In the genomic region with DNA sequence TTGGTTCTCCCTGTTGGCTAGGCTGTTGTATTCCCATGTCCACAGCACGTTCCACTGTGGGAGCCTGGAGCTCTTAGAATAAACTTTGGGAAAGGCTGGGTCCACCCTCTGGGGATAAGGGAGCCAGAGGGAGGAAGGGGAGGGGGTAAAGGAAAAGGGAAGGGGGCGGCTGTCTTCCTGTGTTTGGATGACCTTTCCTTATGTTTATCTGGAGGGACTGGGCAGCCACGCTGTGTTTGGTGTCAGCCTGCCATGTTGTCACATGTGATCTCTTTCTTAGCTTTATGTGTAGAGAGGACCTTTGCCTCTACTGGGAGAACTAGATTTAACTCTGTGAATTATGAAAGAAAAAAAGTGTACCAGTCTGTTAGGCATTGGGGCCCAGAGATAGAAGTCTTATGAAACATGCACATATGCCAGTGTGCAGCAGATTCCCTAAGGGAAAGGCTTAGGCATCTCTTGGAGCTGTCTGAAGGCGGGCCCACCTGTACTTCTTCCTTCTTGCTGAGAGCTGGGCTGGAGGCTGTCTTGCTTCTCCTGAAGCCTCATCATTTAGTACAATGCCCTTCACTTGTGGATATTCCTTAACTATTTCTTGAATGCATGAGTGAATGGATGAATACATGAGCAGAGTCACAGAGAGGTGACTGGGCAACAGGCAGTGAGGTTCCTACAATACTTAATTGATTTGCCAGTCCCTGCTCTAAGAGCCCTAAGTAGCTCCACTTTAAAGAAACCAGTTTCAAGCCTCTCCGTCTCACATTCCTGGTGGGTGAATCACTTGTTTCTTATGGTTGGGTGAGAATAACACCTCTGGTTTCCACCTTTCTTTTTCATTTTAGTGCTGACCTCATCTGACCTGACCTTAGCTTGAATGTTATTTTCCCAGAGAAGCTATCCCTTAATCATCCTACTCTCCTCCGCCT, we compare ENCODE assay signal across 8 cellular contexts.
DNase-seq lines count a peak whose midpoint lies in the region; ATAC-seq and TF ChIP-seq lines count a peak whose summit lies in the region.

No MANE protein-coding gene starts in this region.

- H2AFZ ChIP-seq in SK-N-SH (ENCODE audit: low read depth) (no peak overlapping the region), trophoblast cell (ENCODE audit: insufficient read depth, low read length, poor library complexity) (no peak overlapping the region)

- H3K14ac ChIP-seq in trophoblast cell (ENCODE audit: low read length) = no peak overlapping the region

- ATAC-seq in gastroesophageal sphincter (no peak), HG02981 (IDR thresholded peaks at IDR 0.05; ENCODE audit: unreplicated experiment) (no peak)

- H3K4me1 ChIP-seq in SK-N-SH (ENCODE audit: control insufficient read depth in 1 of 2, insufficient read depth in 2 of 2, low read depth in 1 of 2, low read length in 1 of 2) (peaks cover 0 to 14% of the 10 kb centered on the region in 2 experiments; a peak in 1 of 4 replicates), gastroesophageal sphincter (peaks cover 0 to 28% (median 17%) of the 10 kb centered on the region in 3 donors), trophoblast cell (ENCODE audit: control insufficient read depth in 1 of 2, insufficient read depth in 2 of 2, low read length in 2 of 2) (peaks cover 3 to 7% of the 10 kb centered on the region in 2 experiments)

- H3K79me2 ChIP-seq in SK-N-SH (ENCODE audit: insufficient read depth) = no peaks in the 10 kb centered on the region
- H3K79me2 ChIP-seq in trophoblast cell (ENCODE audit: control insufficient read depth, insufficient read depth, low read length, poor library complexity) = no peaks in the 10 kb centered on the region

- no peak for TF ChIP-seq EP300 in SK-N-SH (IDR thresholded peaks at IDR 0.05; ENCODE audit: borderline replicate concordance in 1 of 2, low read depth in 1 of 2, low read length in 1 of 2)
- TF ChIP-seq EP300 in gastroesophageal sphincter (IDR thresholded peaks at IDR 0.05) = no peak

- H4K20me1 ChIP-seq in SK-N-SH (ENCODE audit: insufficient read depth) = no peaks in the 10 kb centered on the region

- H3K9me3 ChIP-seq in SK-N-SH = no peaks in the 10 kb centered on the region
- no peaks in the 10 kb centered on the region for H3K9me3 ChIP-seq in gastroesophageal sphincter
- no peaks in the 10 kb centered on the region for H3K9me3 ChIP-seq in trophoblast cell (ENCODE audit: insufficient read depth, low read depth, low read length)

- 87% methylated on average over 6 of the region's 6 CpGs for WGBS in SK-N-SH (ENCODE audit: low lambda C conversion rate)
- 51 to 53% methylated on average over 3 to 6 of the region's 6 CpGs for WGBS in gastroesophageal sphincter (ENCODE audit: low coverage in 1 of 2), 2 donors
- 75% methylated on average over 1 of the region's 6 CpGs for WGBS in trophoblast cell (ENCODE audit: extremely low coverage, insufficient coverage, insufficient read length)

- H3F3A ChIP-seq in SK-N-SH (replicated peaks; ENCODE audit: insufficient read depth) = no peaks in the 10 kb centered on the region

- H3K27ac ChIP-seq in SK-N-SH (ENCODE audit: low read depth in 2 of 2, low read length in 1 of 2) (no peak overlapping the region), gastroesophageal sphincter (peak overlapping the region; percentile 51 to 74 (median 65)), trophoblast cell (ENCODE audit: low read depth, low read length) (no peak overlapping the region)

- no peak overlapping the region for H3K4ac ChIP-seq in trophoblast cell (ENCODE audit: low read depth, low read length)

- CTCF ChIA-PET in SK-N-SH (lab: Yijun Ruan, JAX) = interaction anchor here (1.5 to 2.4 kb wide), 3 partner anchors 33 to 39 kb away, joined by 3 to 9 read pairs (median 6); no protein-coding TSS in a partner anchor

- H3K36me3 ChIP-seq in SK-N-SH (replicated peaks in 1 of 2; ENCODE audit: control insufficient read depth in 1 of 2, insufficient read depth in 2 of 2, low read length in 1 of 2) (no peaks in the 10 kb centered on the region), gastroesophageal sphincter (no peaks in the 10 kb centered on the region), trophoblast cell (ENCODE audit: control insufficient read depth in 1 of 2, insufficient read depth in 2 of 2, low read length in 2 of 2) (no peaks in the 10 kb centered on the region)

- H3K9ac ChIP-seq in SK-N-SH = no peak overlapping the region
- H3K9ac ChIP-seq in trophoblast cell (ENCODE audit: low read length) = no peak overlapping the region

- H3K23ac ChIP-seq in trophoblast cell (ENCODE audit: low read length) = no peak overlapping the region

- in situ Hi-C loops in G401 (cut with HindIII; ENCODE audit: low sequenced_read_pairs) = no loop called here

- H2BK120ac ChIP-seq in trophoblast cell (ENCODE audit: insufficient read depth, low read length, poor library complexity) = no peak overlapping the region

- no peak overlapping the region for H3K4me2 ChIP-seq in SK-N-SH
- peak overlapping the region; percentile 1 for H3K4me2 ChIP-seq in trophoblast cell (ENCODE audit: low read length)

- H3K18ac ChIP-seq in trophoblast cell (ENCODE audit: low read length) = no peak overlapping the region

- TF ChIP-seq RAD21 in SK-N-SH (IDR thresholded peaks at IDR 0.05; ENCODE audit: low read length) = no peak

- H4K12ac ChIP-seq in trophoblast cell (ENCODE audit: low read depth, low read length) = no peak overlapping the region

- peaks cover 3% of the 10 kb centered on the region for H3K79me1 ChIP-seq in trophoblast cell (ENCODE audit: low read length)

- no peak overlapping the region for H4K8ac ChIP-seq in trophoblast cell (ENCODE audit: low read depth, low read length)

- H3K27me3 ChIP-seq in SK-N-SH (ENCODE audit: insufficient read depth) (no peaks in the 10 kb centered on the region), gastroesophageal sphincter (no peaks in the 10 kb centered on the region), trophoblast cell (ENCODE audit: insufficient read depth, low read length) (no peaks in the 10 kb centered on the region)

- TF ChIP-seq POLR2A in gastroesophageal sphincter (IDR thresholded peaks at IDR 0.05) = no peak

- H2BK5ac ChIP-seq in trophoblast cell (ENCODE audit: low read depth, low read length, poor library complexity) = no peak overlapping the region

- no peak overlapping the region for H3K4me3 ChIP-seq in SK-N-SH (ENCODE audit: low read depth in 2 of 2, low read length in 1 of 2)
- H3K4me3 ChIP-seq in gastroesophageal sphincter = no peak overlapping the region
- no peak overlapping the region for H3K4me3 ChIP-seq in trophoblast cell (ENCODE audit: low read depth, low read length)

- DNase-seq in ELR (ENCODE audit: low read depth) (peak; percentile 89), SK-N-SH (no peak), trophoblast cell (peak; percentile 51 to 81), G401 (ENCODE audit: low spot score) (no peak), pons (ENCODE audit: low spot score) (no peak)
- no peak for DNase-seq in stimulated activated CD4-positive, alpha-beta T cell treated with anti-CD3 and anti-CD28 coated beads, Interleukin-1b, Interleukin-23, amount 100 ng/mL, for 48 hours

- no peak overlapping the region for H4K91ac ChIP-seq in trophoblast cell (ENCODE audit: low read depth, low read length)

- H2AK5ac ChIP-seq in trophoblast cell (ENCODE audit: low read length) = no peak overlapping the region

- POLR2A ChIA-PET in SK-N-SH (lab: Yijun Ruan, JAX) = no interaction called here

- peak overlapping the region; percentile 24 for H2BK12ac ChIP-seq in trophoblast cell (ENCODE audit: low read length)

- H3K9me2 ChIP-seq in SK-N-SH = no peaks in the 10 kb centered on the region

- TF ChIP-seq CTCF in SK-N-SH (IDR thresholded peaks at IDR 0.05) (no peak), gastroesophageal sphincter (IDR thresholded peaks at IDR 0.05) (no peak)

TF ChIP-seq in SK-N-SH, 30 proteins besides CTCF, POLR2A, EP300 and RAD21:
- TF ChIP-seq TEAD4 (IDR thresholded peaks at IDR 0.05; ENCODE audit: borderline replicate concordance, insufficient read depth) (no peak), RXRA (IDR thresholded peaks at IDR 0.05; ENCODE audit: borderline replicate concordance, low read depth) (0 out of 2 replicates have a peak, but pooled peaks have one; percentile 7), GATA2 (CRISPR knock-in tag; IDR thresholded peaks at IDR 0.05) (no peak)

Comparison
In these comparisons a context has a peak if more than half of its experiments do, and no peak if none do; other contexts are left out.
1. DNase-seq: peak in ELR (single experiment) and trophoblast cell (2 of 2); none in SK-N-SH (single experiment), G401 (single experiment), stimulated activated CD4-positive, alpha-beta T cell treated with anti-CD3 and anti-CD28 coated beads, Interleukin-1b, Interleukin-23, amount 100 ng/mL, for 48 hours (single experiment) and pons (single experiment).
2. H3K27ac ChIP-seq: peak in gastroesophageal sphincter (4 of 4); none in SK-N-SH (0 of 2) and trophoblast cell (single experiment).